In the genomic region with DNA sequence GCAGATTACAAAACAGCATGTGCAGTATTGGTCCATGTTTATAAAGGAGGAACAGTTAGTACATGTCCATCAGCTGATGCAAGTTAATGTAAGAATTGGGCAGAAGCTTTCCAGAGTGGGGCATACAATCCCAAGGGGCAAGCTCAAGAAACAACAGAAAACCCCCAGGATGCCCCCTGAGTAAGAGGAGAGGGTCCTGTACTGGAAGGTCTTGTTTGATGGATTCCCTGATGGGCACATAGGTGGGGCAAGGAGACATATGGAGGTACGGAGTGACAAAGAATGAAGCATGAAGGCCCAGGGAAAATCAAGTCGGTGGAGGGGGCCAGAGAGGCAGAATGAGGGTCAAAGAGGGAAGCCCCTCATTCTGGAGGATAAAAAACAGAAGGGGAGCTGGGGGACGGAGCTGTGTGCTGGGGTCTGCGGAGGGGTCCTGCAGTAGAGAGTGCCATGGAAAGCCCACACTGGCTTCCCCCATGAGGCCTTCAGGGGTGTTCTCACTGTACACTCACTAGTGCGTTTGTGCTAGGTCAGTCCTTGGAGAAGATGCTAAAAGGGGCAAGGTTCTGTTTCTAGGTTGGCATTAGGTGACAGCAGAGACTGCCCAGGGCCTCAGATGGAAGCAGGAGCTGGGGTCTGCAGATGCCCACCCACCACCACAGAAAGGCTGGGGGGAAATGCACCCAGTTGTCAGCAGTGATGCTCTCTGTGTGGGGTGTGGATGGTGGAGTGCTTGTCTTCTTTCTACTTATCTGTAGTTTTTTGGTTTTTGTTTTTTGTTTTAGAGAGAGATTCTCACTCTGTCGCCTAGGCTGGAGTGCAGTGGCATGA, we compare ENCODE assay signal across 27 cellular contexts. TPM values are rescaled to one million over a fixed set of nuclear protein-coding genes. Genes with fewer than 3 reads are reported as not detected.
DNase-seq lines count a peak whose midpoint lies in the region; ATAC-seq and TF ChIP-seq lines count a peak whose summit lies in the region.
"Had no signal": no experiment of that assay in that cellular context is flagged by ENCODE, and none has a peak within 500 bp of the region (broad histone marks: within the 10 kb centered on the region; RNA-seq: fewer than 3 reads in every experiment).

No MANE protein-coding gene starts in this region.

- peak overlapping the region; percentile 52 for H3K27ac Mint-ChIP-seq in activated CD4-positive, alpha-beta T cell treated with anti-CD3 and anti-CD28 coated beads for 36 hours
- peak overlapping the region; percentile 11; the same call in 1 of the 2 replicates for H3K27ac Mint-ChIP-seq in GM23338
- peak overlapping the region; percentile 72 to 88 for H3K27ac Mint-ChIP-seq in natural killer cell treated with Interleukin-12 subunit alpha and Interleukin-12 subunit beta and Interleukin-15 and Interleukin-18, amount 100 ng/mL, for 72 hours

- H3K27ac ChIP-seq in GM23338 (ENCODE audit: low read depth) = no peak overlapping the region
- H3K27ac ChIP-seq: lower lobe of right lung, parathyroid adenoma, sigmoid colon, SK-N-MC, upper lobe of right lung had no signal

- peaks cover 21% of the 10 kb centered on the region for H3K4me1 Mint-ChIP-seq in activated CD4-positive, alpha-beta T cell treated with anti-CD3 and anti-CD28 coated beads for 36 hours
- peaks cover 14% of the 10 kb centered on the region for H3K4me1 Mint-ChIP-seq in GM23338
- peaks cover 41 to 52% of the 10 kb centered on the region in 2 donors for H3K4me1 Mint-ChIP-seq in natural killer cell treated with Interleukin-12 subunit alpha and Interleukin-12 subunit beta and Interleukin-15 and Interleukin-18, amount 100 ng/mL, for 72 hours (ENCODE audit: low read depth in 2 of 2)

- H2AFZ ChIP-seq in GM23338 = no peak overlapping the region
- H2AFZ ChIP-seq: parathyroid adenoma had no signal

- no peak overlapping the region for H3K4me3 Mint-ChIP-seq in activated CD4-positive, alpha-beta T cell treated with anti-CD3 and anti-CD28 coated beads for 36 hours
- H3K4me3 Mint-ChIP-seq in GM23338 = no peak overlapping the region
- H3K4me3 Mint-ChIP-seq in natural killer cell treated with Interleukin-12 subunit alpha and Interleukin-12 subunit beta and Interleukin-15 and Interleukin-18, amount 100 ng/mL, for 72 hours = no peak overlapping the region
- H3K4me3 Mint-ChIP-seq: activated T-cell treated with anti-CD3 and anti-CD28 coated beads, Interleukin-2, amount 50 U/mL, for 4 hours; stimulated activated naive CD8-positive, alpha-beta T cell treated with anti-CD3 and anti-CD28 coated beads, Interleukin-15, Interleukin-2, amounts not matched to agents 100 ng/mL and 50 ng/mL, for 24 hours had no signal

- H3K9ac ChIP-seq in adipocyte (ENCODE audit: low read length) = no peak overlapping the region
- H3K9ac ChIP-seq: parathyroid adenoma had no signal

- intact Hi-C loops in activated CD4-positive, alpha-beta T cell treated with anti-CD3 and anti-CD28 coated beads for 36 hours (cut with DNase I, micrococcal nuclease) = no loop called here

- POLR2A ChIA-PET in activated CD4-positive, alpha-beta T cell treated with anti-CD3 and anti-CD28 coated beads for 36 hours (lab: Charles Lee) = interaction anchor here (1.4 kb wide), 1 partner anchor 21 kb away, joined by 3 read pairs; no protein-coding TSS in a partner anchor

- no peaks in the 10 kb centered on the region for H4K20me1 ChIP-seq in GM23338 (replicated peaks; ENCODE audit: insufficient read depth)

- no peaks in the 10 kb centered on the region for H3K27me3 Mint-ChIP-seq in activated CD4-positive, alpha-beta T cell treated with anti-CD3 and anti-CD28 coated beads for 36 hours
- peaks cover 15% of the 10 kb centered on the region for H3K27me3 Mint-ChIP-seq in GM23338 (ENCODE audit: insufficient read depth, low read depth, poor library complexity)
- H3K27me3 Mint-ChIP-seq in natural killer cell treated with Interleukin-12 subunit alpha and Interleukin-12 subunit beta and Interleukin-15 and Interleukin-18, amount 100 ng/mL, for 72 hours = no peaks in the 10 kb centered on the region
- H3K27me3 Mint-ChIP-seq: stimulated activated naive CD8-positive, alpha-beta T cell treated with anti-CD3 and anti-CD28 coated beads, Interleukin-15, Interleukin-2, amounts not matched to agents 100 ng/mL and 50 ng/mL, for 24 hours had no signal

- H3K36me3 ChIP-seq in GM23338 (ENCODE audit: insufficient read depth) = no peaks in the 10 kb centered on the region
- H3K36me3 ChIP-seq in adipocyte (ENCODE audit: control insufficient read depth, insufficient read depth, low read length, severe bottlenecking) = no peaks in the 10 kb centered on the region
- H3K36me3 ChIP-seq: BE2C, sigmoid colon had no signal

- TF ChIP-seq CTCF in GM23338 (conservative IDR thresholded peaks at IDR 0.05; ENCODE audit: low read depth in 2 of 2) = no peak

- H3K36me3 Mint-ChIP-seq in activated CD4-positive, alpha-beta T cell treated with anti-CD3 and anti-CD28 coated beads for 36 hours (ENCODE audit: low read depth) = peaks cover 73% of the 10 kb centered on the region
- no peaks in the 10 kb centered on the region for H3K36me3 Mint-ChIP-seq in GM23338 (ENCODE audit: low read depth)
- H3K36me3 Mint-ChIP-seq in natural killer cell treated with Interleukin-12 subunit alpha and Interleukin-12 subunit beta and Interleukin-15 and Interleukin-18, amount 100 ng/mL, for 72 hours = peaks cover 35% of the 10 kb centered on the region

- peaks cover 8% of the 10 kb centered on the region for H3K9me3 ChIP-seq in adipocyte (ENCODE audit: control insufficient read depth, low read length)
- H3K9me3 ChIP-seq: BE2C, lower lobe of right lung, sigmoid colon, upper lobe of right lung had no signal

- no peaks in the 10 kb centered on the region for H3F3A ChIP-seq in GM23338 (replicated peaks; ENCODE audit: low read depth)

- CTCF ChIA-PET in activated CD4-positive, alpha-beta T cell treated with anti-CD3 and anti-CD28 coated beads for 36 hours (lab: Charles Lee) = interaction anchor here (1.0 to 1.9 kb wide), 3 partner anchors 16 to 44 kb away, joined by 3 to 6 read pairs (median 5); partner anchors contain the start of gene LAPTM5

- H3K9me3 Mint-ChIP-seq in activated CD4-positive, alpha-beta T cell treated with anti-CD3 and anti-CD28 coated beads for 36 hours (ENCODE audit: low read depth) = no peaks in the 10 kb centered on the region
- peaks cover 4% of the 10 kb centered on the region; the same call in 1 of the 3 replicates for H3K9me3 Mint-ChIP-seq in GM23338
- peaks cover 3% of the 10 kb centered on the region for H3K9me3 Mint-ChIP-seq in natural killer cell treated with Interleukin-12 subunit alpha and Interleukin-12 subunit beta and Interleukin-15 and Interleukin-18, amount 100 ng/mL, for 72 hours
- H3K9me3 Mint-ChIP-seq: activated T-cell treated with anti-CD3 and anti-CD28 coated beads, Interleukin-2, amount 50 U/mL, for 4 hours; stimulated activated naive CD8-positive, alpha-beta T cell treated with anti-CD3 and anti-CD28 coated beads, Interleukin-15, Interleukin-2, amounts not matched to agents 100 ng/mL and 50 ng/mL, for 24 hours had no signal

- no peak overlapping the region for H3K4me2 ChIP-seq in GM23338

- no peak for DNase-seq in activated CD4-positive, alpha-beta T cell treated with anti-CD3 and anti-CD28 coated beads for 36 hours
- no peak for DNase-seq in activated CD4-positive, alpha-beta T cell treated with anti-CD3 and anti-CD28 coated beads, Interleukin-2, amount 50 U/mL, for 48 hours
- DNase-seq in GM23338 (ENCODE audit: low spot score) (no peak), adipocyte (ENCODE audit: low read depth) (peak; percentile 42), inferior parietal cortex (ENCODE audit: extremely low spot score) (no peak)
- no peak for DNase-seq in natural killer cell treated with Interleukin-12 subunit alpha and Interleukin-12 subunit beta and Interleukin-15 and Interleukin-18, amount 100 ng/mL, for 72 hours (ENCODE audit: low spot score)
- DNase-seq: 8988T; activated CD4-positive, alpha-beta T cell treated with anti-CD3 and anti-CD28 coated beads for 1 hour; activated T-cell treated with anti-CD3 and anti-CD28 coated beads, Interleukin-2, amount 50 U/mL, for 4 hours; BE2C; DMS 273 treated with DMSO at 0.1 percent for 48 hours; HCEC 1CT; head of caudate nucleus; lower lobe of right lung; NCI-H1092; NCI-H2081; NCI-H446 treated with DMSO at 0.1 percent for 48 hours; sigmoid colon; upper lobe of right lung had no signal

- H3K4me3 ChIP-seq in GM23338 (no peak overlapping the region), adipocyte (ENCODE audit: low read length) (no peak overlapping the region)
- H3K4me3 ChIP-seq: lower lobe of right lung, sigmoid colon, SK-N-MC, upper lobe of right lung had no signal

- peaks cover 6% of the 10 kb centered on the region for H3K4me1 ChIP-seq in GM23338 (ENCODE audit: insufficient read depth)
- H3K4me1 ChIP-seq in adipocyte (ENCODE audit: control insufficient read depth, insufficient read depth, low read length) = no peaks in the 10 kb centered on the region
- H3K4me1 ChIP-seq: BE2C, parathyroid adenoma, sigmoid colon, upper lobe of right lung had no signal

- ATAC-seq in activated CD4-positive, alpha-beta T cell treated with anti-CD3 and anti-CD28 coated beads for 36 hours = no peak
- ATAC-seq in GM23338 (no peak), GM21423 (IDR thresholded peaks at IDR 0.05; ENCODE audit: unreplicated experiment) (no peak), GM19467 (IDR thresholded peaks at IDR 0.05; ENCODE audit: unreplicated experiment) (no peak)
- no peak for ATAC-seq in natural killer cell treated with Interleukin-12 subunit alpha and Interleukin-12 subunit beta and Interleukin-15 and Interleukin-18, amount 100 ng/mL, for 72 hours
- ATAC-seq: activated T-cell treated with anti-CD3 and anti-CD28 coated beads, Interleukin-2, amount 50 U/mL, for 4 hours had no signal

- no peaks in the 10 kb centered on the region for H3K27me3 ChIP-seq in GM23338 (ENCODE audit: insufficient read depth)
- peaks cover 31% of the 10 kb centered on the region for H3K27me3 ChIP-seq in adipocyte (replicated peaks; ENCODE audit: control insufficient read depth, insufficient read depth, low read length)
- H3K27me3 ChIP-seq: BE2C, sigmoid colon, upper lobe of right lung had no signal

- no peaks in the 10 kb centered on the region for H3K9me2 ChIP-seq in GM23338 (ENCODE audit: insufficient read depth)

- H3K79me2 ChIP-seq in GM23338 (replicated peaks; ENCODE audit: insufficient read depth) = no peaks in the 10 kb centered on the region
- H3K79me2 ChIP-seq: parathyroid adenoma had no signal

RNA-seq across cellular contexts. Expression of gene MATN1, which starts 12.5 kb away (rescaled TPM):
- under 1 TPM; 0.32 to 0.43 TPM for total RNA-seq in activated CD4-positive, alpha-beta T cell treated with anti-CD3 and anti-CD28 coated beads for 36 hours
- total RNA-seq in GM23338 (2014; rRNA removed; shearing (Covaris generic)) = 0.31 TPM in 1 of 2 replicates, not detected in the other
- polyA plus RNA-seq in GM23338 (2016; fragmentation: Nextera tagmentation; extraction: Ambion mirVana) = 0.08 and 0.21 TPM in 2 replicates
- total RNA-seq in natural killer cell treated with Interleukin-12 subunit alpha and Interleukin-12 subunit beta and Interleukin-15 and Interleukin-18, amount 100 ng/mL, for 72 hours = 1 to 10 TPM in 1 of 2 donors, under 1 TPM in 1; 0.31 to 1.1 TPM
- total RNA-seq: fibroblast of lung, lower lobe of right lung, myocyte, upper lobe of right lung had no signal
- polyA plus RNA-seq: fibroblast of lung had no signal

RNA-seq across cellular contexts. Expression of gene LAPTM5, which starts 21.7 kb away (rescaled TPM):
- total RNA-seq in activated CD4-positive, alpha-beta T cell treated with anti-CD3 and anti-CD28 coated beads for 36 hours = 100 to 1,000 TPM; 174 to 214 TPM
- not detected in 2 replicates for total RNA-seq in GM23338 (2014; rRNA removed; shearing (Covaris generic))
- 0.21 and 1.0 TPM in 2 replicates for polyA plus RNA-seq in GM23338 (2016; fragmentation: Nextera tagmentation; extraction: Ambion mirVana)
- total RNA-seq in natural killer cell treated with Interleukin-12 subunit alpha and Interleukin-12 subunit beta and Interleukin-15 and Interleukin-18, amount 100 ng/mL, for 72 hours = 100 to 1,000 TPM; 150 to 153 TPM
- total RNA-seq: chondrocyte had no signal

Comparison
In these comparisons a context has a peak if more than half of its experiments do, and no peak if none do; other contexts are left out.
1. H3K27ac Mint-ChIP-seq: peak in every context shown above with its lines; median percentile 80 in natural killer cell treated with Interleukin-12 subunit alpha and Interleukin-12 subunit beta and Interleukin-15 and Interleukin-18, amount 100 ng/mL, for 72 hours; 52 in activated CD4-positive, alpha-beta T cell treated with anti-CD3 and anti-CD28 coated beads for 36 hours; 11 in GM23338.
2. RNA of gene LAPTM5, which starts 21.7 kb away (total RNA-seq): 174 to 214 TPM in activated CD4-positive, alpha-beta T cell treated with anti-CD3 and anti-CD28 coated beads for 36 hours and 150 to 153 TPM in natural killer cell treated with Interleukin-12 subunit alpha and Interleukin-12 subunit beta and Interleukin-15 and Interleukin-18, amount 100 ng/mL, for 72 hours; not detected in GM23338; every median in the first group is over 100 times any median in the second.